ENCODE assay signal across 19 cellular contexts in the genomic region with DNA sequence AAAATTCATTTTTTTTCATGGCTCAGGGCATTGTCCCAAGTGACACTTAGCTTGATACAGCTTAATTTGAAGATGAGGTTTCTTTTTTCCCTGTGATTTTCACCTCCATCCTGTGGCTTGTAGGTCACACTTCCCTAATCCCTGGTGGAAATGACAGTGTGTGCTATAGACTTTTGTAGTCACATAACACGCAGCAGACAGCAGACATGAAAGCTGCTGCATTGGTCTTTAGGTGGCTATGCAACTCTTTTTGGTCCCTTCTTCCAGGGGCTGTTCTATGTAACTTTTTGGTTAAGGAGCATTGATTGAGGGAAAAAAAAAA. TPM values are rescaled to one million over a fixed set of nuclear protein-coding genes. Genes with fewer than 3 reads are reported as not detected.
DNase-seq lines count a peak whose midpoint lies in the region; ATAC-seq and TF ChIP-seq lines count a peak whose summit lies in the region.
"Had no signal": no experiment of that assay in that cellular context is flagged by ENCODE, and none has a peak within 500 bp of the region (broad histone marks: within the 10 kb centered on the region; RNA-seq: fewer than 3 reads in every experiment).

No MANE protein-coding gene starts in this region.

- no peak overlapping the region for H3K9ac ChIP-seq in MM.1S (ENCODE audit: low read length)

- TF ChIP-seq CTCF in PC-9 (conservative IDR thresholded peaks at IDR 0.05) (0 out of 2 replicates have a peak, but pooled peaks have one; percentile 10), left lung (IDR thresholded peaks at IDR 0.05) (no peak), stomach (IDR thresholded peaks at IDR 0.05) (no peak), MM.1S (IDR thresholded peaks at IDR 0.05; ENCODE audit: low read length) (no peak)

- H3K27me3 ChIP-seq in PC-9 (ENCODE audit: insufficient read depth, low read depth) (no peaks in the 10 kb centered on the region), left lung (no peaks in the 10 kb centered on the region), stomach (no peaks in the 10 kb centered on the region), MM.1S (replicated peaks; ENCODE audit: insufficient read depth, low read length) (no peaks in the 10 kb centered on the region)
- H3K27me3 ChIP-seq: MG63 had no signal

- TF ChIP-seq EP300 in stomach (IDR thresholded peaks at IDR 0.05) = no peak

- peaks cover 45% of the 10 kb centered on the region for H3K4me1 ChIP-seq in PC-9 (replicated peaks; ENCODE audit: insufficient read depth)
- no peaks in the 10 kb centered on the region for H3K4me1 ChIP-seq in left lung
- peaks cover 22 to 43% (median 29%) of the 10 kb centered on the region in 4 donors for H3K4me1 ChIP-seq in stomach
- H3K4me1 ChIP-seq in MM.1S (ENCODE audit: low read length) = no peaks in the 10 kb centered on the region

- H4K20me1 ChIP-seq in PC-9 (ENCODE audit: insufficient read depth) (no peaks in the 10 kb centered on the region), MM.1S (ENCODE audit: insufficient read depth, low read length) (no peaks in the 10 kb centered on the region)

- intact Hi-C loops in PC-9 (cut with micrococcal nuclease; ENCODE audit: unreplicated experiment) (no loop called here), left lung (cut with DNase I) (no loop called here), stomach (cut with DNase I; ENCODE audit: low total_unique reads) (no loop called here)

- BruUV-seq in PC-9 (replicated peaks; lab: Mats Ljungman, UMichigan) = no TSS peak

- H3F3A ChIP-seq in PC-9 (ENCODE audit: insufficient read depth, low read depth) (peaks cover 38% of the 10 kb centered on the region), MM.1S (ENCODE audit: insufficient read depth, low read length) (no peaks in the 10 kb centered on the region)

- no peak for TF ChIP-seq POLR2A in stomach (IDR thresholded peaks at IDR 0.05)

- H3K27ac ChIP-seq in PC-9 (peak overlapping the region; percentile 97), left lung (peak overlapping the region; percentile 1 to 27), stomach (peak overlapping the region; percentile 49 to 90 (median 79)), MM.1S (ENCODE audit: low read length) (no peak overlapping the region)

- H3K4me2 ChIP-seq in PC-9 (peak overlapping the region; percentile 83), MM.1S (ENCODE audit: low read depth, low read length) (no peak overlapping the region)

- 29 to 58% (median 45%) methylated on average over 1 of the region's 1 CpG for WGBS in stomach, 5 donors

- H3K9me2 ChIP-seq in PC-9 (ENCODE audit: insufficient read depth) (no peaks in the 10 kb centered on the region), MM.1S (replicated peaks; ENCODE audit: insufficient read depth, low read length) (no peaks in the 10 kb centered on the region)

- H3K36me3 ChIP-seq in PC-9 (ENCODE audit: low read depth) (no peaks in the 10 kb centered on the region), left lung (peaks cover 0 to 15% of the 10 kb centered on the region in 2 donors), stomach (peaks cover 4 to 27% (median 21%) of the 10 kb centered on the region in 4 donors), MM.1S (replicated peaks; ENCODE audit: insufficient read depth, low read length) (no peaks in the 10 kb centered on the region)
- H3K36me3 ChIP-seq: MG63 had no signal

- CTCF ChIA-PET in PC-9 (lab: Charles Lee) = interaction anchor here (1.3 to 2.3 kb wide), 2 partner anchors 13 to 61 kb away, joined by 5 to 10 read pairs; no protein-coding TSS in a partner anchor

- ATAC-seq in GM18861 (IDR thresholded peaks at IDR 0.05; ENCODE audit: unreplicated experiment) (peak; percentile 23), left lung (no peak), GM19351 (IDR thresholded peaks at IDR 0.05; ENCODE audit: unreplicated experiment) (no peak)
- ATAC-seq: activated CD8-positive, alpha-beta T cell treated with anti-CD3 and anti-CD28 coated beads for 36 hours; CD8-positive, alpha-beta T cell; Right ventricle myocardium inferior had no signal

- no peak for DNase-seq in PC-9
- no peak for DNase-seq in left lung
- DNase-seq in stomach = no peak
- DNase-seq in hypothalamus (lab: John Stamatoyannopoulos, UW) = no peak
- no peak for DNase-seq in MM.1S
- DNase-seq: activated B cell treated with CpG ODN at 0.5 μM for 24 hours; activated CD8-positive, alpha-beta T cell treated with anti-CD3 and anti-CD28 coated beads for 36 hours; activated gamma-delta T cell treated with Interleukin-2 at 50 U/mL for 16 hours; activated T-cell treated with anti-CD3 and anti-CD28 coated beads for 4 hours; CD8-positive, alpha-beta T cell; MG63; NCI-H1436; NCI-H2171; NCI-H524; nephron progenitor cell; T-helper 9 cell had no signal

- H3K4me3 ChIP-seq in PC-9 (peak overlapping the region; percentile 34; the same call in 1 of the 2 replicates), left lung (no peak overlapping the region), stomach (no peak overlapping the region), MM.1S (ENCODE audit: low read length) (no peak overlapping the region)
- H3K4me3 ChIP-seq: MG63 had no signal

- POLR2A ChIA-PET in PC-9 (lab: Charles Lee; ENCODE audit: unreplicated experiment) = no interaction called here

- no peaks in the 10 kb centered on the region for H3K9me3 ChIP-seq in PC-9 (ENCODE audit: insufficient read depth, low read depth)
- no peaks in the 10 kb centered on the region for H3K9me3 ChIP-seq in left lung
- no peaks in the 10 kb centered on the region for H3K9me3 ChIP-seq in stomach
- H3K9me3 ChIP-seq in MM.1S (replicated peaks; ENCODE audit: insufficient read depth, low read length) = no peaks in the 10 kb centered on the region
- H3K9me3 ChIP-seq: MG63 had no signal

- H3K79me2 ChIP-seq in PC-9 (ENCODE audit: low read depth) (peaks cover 7% of the 10 kb centered on the region; the same call in 1 of the 2 replicates), MM.1S (ENCODE audit: low read length) (peaks cover 12% of the 10 kb centered on the region; the same call in 1 of the 2 replicates)

- H2AFZ ChIP-seq in PC-9 (no peak overlapping the region), MM.1S (ENCODE audit: low read length) (no peak overlapping the region)

RNA-seq across cellular contexts. Expression of gene TRAK1, which starts 38.8 kb away (rescaled TPM):
- total RNA-seq in PC-9 (2021) = 43.4 and 46.8 TPM in 2 replicates
- total RNA-seq in left lung = 10 to 100 TPM; 40.9 to 50.3 TPM
- 100 to 1,000 TPM in 4 of 5 donors, 10 to 100 TPM in 1; 67.1 to 328 (median 107) TPM for total RNA-seq in stomach
- polyA plus RNA-seq in stomach = 10 to 100 TPM; 17.2 to 33.5 (median 20.1) TPM
